ENCODE assay signal across 8 cellular contexts in the genomic region with DNA sequence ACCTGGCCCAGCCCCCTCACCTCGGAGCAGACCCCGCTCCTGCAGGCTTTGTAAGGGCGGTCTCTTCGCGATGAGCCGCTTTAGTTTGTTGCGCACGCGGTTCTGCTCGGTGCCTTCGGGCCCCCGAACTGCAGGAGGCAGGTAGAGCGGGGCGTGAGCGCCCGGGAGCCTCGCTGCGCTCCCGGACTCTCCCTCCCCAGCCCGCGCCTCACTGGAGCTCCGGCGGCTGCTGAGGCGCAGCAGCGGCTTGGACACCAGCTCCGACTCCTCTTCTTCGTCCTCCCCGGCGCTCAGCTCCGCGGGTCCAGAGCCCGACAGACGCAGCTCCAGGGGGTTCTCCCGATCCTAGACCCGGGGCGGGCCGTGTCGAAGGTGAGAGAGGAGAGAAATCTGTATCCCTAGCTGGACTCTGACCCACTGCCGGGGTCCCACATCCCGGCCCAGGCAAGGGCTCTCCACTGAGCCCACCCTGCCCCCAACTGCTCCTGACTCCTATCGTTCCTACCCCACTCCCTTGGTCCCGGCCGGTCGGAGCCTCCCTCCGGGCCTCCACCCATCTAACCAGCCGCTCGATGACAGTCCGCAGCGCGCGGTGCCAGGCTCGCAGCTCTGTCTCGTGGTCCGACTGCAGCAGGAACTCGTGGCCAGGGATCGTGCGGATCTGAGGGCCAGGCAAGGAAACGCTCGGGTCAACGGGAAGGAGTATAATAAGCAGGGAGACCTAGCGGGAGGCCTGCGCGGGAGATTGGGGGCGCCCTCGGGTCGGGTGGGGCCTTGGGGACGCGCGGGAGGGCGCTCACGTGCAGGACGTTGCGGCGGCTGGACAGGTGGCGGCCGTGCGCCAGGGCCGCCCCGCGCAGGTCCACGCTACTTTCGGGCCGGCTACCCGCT. TPM values are rescaled to one million over a fixed set of nuclear protein-coding genes. Genes with fewer than 3 reads are reported as not detected.
A peak's percentile ranks its signal among the peaks of the same experiment; 100 is the strongest.
DNase-seq lines count a peak whose midpoint lies in the region; ATAC-seq and TF ChIP-seq lines count a peak whose summit lies in the region.

No MANE protein-coding gene starts in this region.

- H3K4me2 ChIP-seq in IMR-90 (ENCODE audit: low read depth, low read length) = peak overlapping the region; percentile 39; the same call in 1 of the 2 replicates

- H3K4me3 ChIP-seq in IMR-90 (ENCODE audit: insufficient read depth, low read depth, low read length) = peak overlapping the region; percentile 3

- H3K9me3 ChIP-seq in IMR-90 (ENCODE audit: control insufficient read depth, insufficient read depth, low read length) = no peaks in the 10 kb centered on the region; the same call in 1 of the 2 replicates

- peaks cover 50% of the 10 kb centered on the region for H3K4me1 Mint-ChIP-seq in endothelial cell (ENCODE audit: unreplicated experiment)
- peaks cover 44 to 92% (median 84%) of the 10 kb centered on the region in 4 donors for H3K4me1 Mint-ChIP-seq in naive thymus-derived CD8-positive, alpha-beta T cell

- no peak overlapping the region for H3K27ac Mint-ChIP-seq in endothelial cell (ENCODE audit: unreplicated experiment)
- peak overlapping the region; percentile 95 to 100 (median 100) for H3K27ac Mint-ChIP-seq in naive thymus-derived CD8-positive, alpha-beta T cell

- H3K36me3 ChIP-seq in IMR-90 (ENCODE audit: control insufficient read depth, insufficient read depth, low read length) = no peaks in the 10 kb centered on the region

- peak overlapping the region; percentile 73 for H2AK9ac ChIP-seq in IMR-90 (replicated peaks; ENCODE audit: low read depth, low read length, poor library complexity)

- H3K56ac ChIP-seq in IMR-90 (ENCODE audit: extremely low read depth, insufficient read depth, low read length) = no peak overlapping the region

- TF ChIP-seq RAD21 in IMR-90 (IDR thresholded peaks at IDR 0.05; ENCODE audit: low read length) = no peak

- H3K27ac ChIP-seq in IMR-90 (ENCODE audit: insufficient read depth, low read length) = no peak overlapping the region

- TF ChIP-seq POLR2A in IMR-90 (IDR thresholded peaks at IDR 0.05; ENCODE audit: low read depth, low read length) = no peak

- no peaks in the 10 kb centered on the region for H3K9me3 Mint-ChIP-seq in endothelial cell (ENCODE audit: unreplicated experiment)
- H3K9me3 Mint-ChIP-seq in naive thymus-derived CD8-positive, alpha-beta T cell = no peaks in the 10 kb centered on the region

- peaks cover 56% of the 10 kb centered on the region for H3K27me3 ChIP-seq in IMR-90 (ENCODE audit: control insufficient read depth, insufficient read depth, low read length)

- H3K4me3 Mint-ChIP-seq in endothelial cell (ENCODE audit: unreplicated experiment) = peak overlapping the region; percentile 90
- H3K4me3 Mint-ChIP-seq in naive thymus-derived CD8-positive, alpha-beta T cell = peak overlapping the region; percentile 62 to 100 (median 98)

- peak; percentile 70 for ATAC-seq in IMR-90 (ENCODE audit: low read depth)
- no peak for ATAC-seq in naive thymus-derived CD8-positive, alpha-beta T cell

- no peak overlapping the region for H3K18ac ChIP-seq in IMR-90 (ENCODE audit: low read depth, low read length)

- peak; percentile 75 for DNase-seq in DMS53 (lab: John Stamatoyannopoulos, UW)
- DNase-seq in IMR-90 = no peak
- peak; percentile 55 for DNase-seq in endothelial cell (ENCODE audit: low spot score)
- peak in 1 of 10 donors; percentile 63 for DNase-seq in naive thymus-derived CD8-positive, alpha-beta T cell
- DNase-seq in SW 1271 (lab: John Stamatoyannopoulos, UW) = no peak
- DNase-seq in SK-N-DZ (ENCODE audit: low spot score) = no peak
- DNase-seq in NCI-H226 = no peak
- DNase-seq in NCI-H1092 (lab: John Stamatoyannopoulos, UW) = no peak

- BruUV-seq in IMR-90 (replicated peaks; lab: Mats Ljungman, UMichigan) = no TSS peak

- dilution Hi-C loops in IMR-90 (cut with HindIII; ENCODE audit: low sequenced_read_pairs, unreplicated experiment) = no loop called here

- H3K9ac ChIP-seq in IMR-90 (ENCODE audit: low read depth, low read length) = no peak overlapping the region

- H4K20me1 ChIP-seq in IMR-90 (ENCODE audit: insufficient read depth, low read length) = no peaks in the 10 kb centered on the region

- WGBS in IMR-90 (ENCODE audit: extremely low coverage in 2 of 2, insufficient read length in 1 of 2), 2 experiments = 0% methylated on average over 15 of the region's 84 CpGs; no CpG with 5 or more reads in 1 of the 2 experiments

- in situ Hi-C loops in IMR-90 (cut with MboI; ENCODE audit: low sequenced_read_pairs) = no loop called here

- H3K9me1 ChIP-seq in IMR-90 (ENCODE audit: insufficient read depth, low read length) = no peaks in the 10 kb centered on the region

- no peak overlapping the region for H2BK5ac ChIP-seq in IMR-90 (ENCODE audit: low read depth, low read length, poor library complexity, severe bottlenecking)

- POLR2A ChIA-PET in IMR-90 (lab: Charles Lee; ENCODE audit: unreplicated experiment) = no interaction called here
- POLR2A ChIA-PET in naive thymus-derived CD8-positive, alpha-beta T cell (lab: Charles Lee) = interaction anchor here (0.6 to 10.3 kb wide), 9 partner anchors 8 to 48 kb away, joined by 3 to 135 read pairs (median 20); partner anchors contain the start of genes DDIT3, GLI1 and MARS1

- H2BK120ac ChIP-seq in IMR-90 (ENCODE audit: low read depth, low read length) = no peak overlapping the region

- H2BK20ac ChIP-seq in IMR-90 (ENCODE audit: low read depth, low read length) = no peak overlapping the region

- H2AFZ ChIP-seq in IMR-90 (replicated peaks; ENCODE audit: low read length, poor library complexity) = peak overlapping the region; percentile 77

- H4K5ac ChIP-seq in IMR-90 (ENCODE audit: low read depth, low read length) = no peak overlapping the region

- H3K14ac ChIP-seq in IMR-90 (replicated peaks; ENCODE audit: low read depth, low read length) = no peak overlapping the region

- intact Hi-C loops in IMR-90 (cut with micrococcal nuclease) = no loop called here

- no peak overlapping the region for H2AK5ac ChIP-seq in IMR-90 (ENCODE audit: low read depth, low read length)

- TF ChIP-seq CTCF in IMR-90 (conservative IDR thresholded peaks at IDR 0.05; ENCODE audit: low read depth, low read length) (no peak), endothelial cell (IDR thresholded peaks at IDR 0.05; ENCODE audit: unreplicated experiment) (no peak)

- H4K8ac ChIP-seq in IMR-90 (ENCODE audit: low read depth in 2 of 2, low read length in 2 of 2) = no peak overlapping the region

- CTCF ChIA-PET in IMR-90 (lab: Yijun Ruan, JAX) = interaction anchor here (1.1 to 1.9 kb wide), 3 partner anchors 13 to 20 kb away, joined by 3 to 8 read pairs (median 4); partner anchors contain the start of genes GLI1 and INHBE

- H3K23ac ChIP-seq in IMR-90 (ENCODE audit: low read depth, low read length) = no peak overlapping the region

- no peak overlapping the region for H4K91ac ChIP-seq in IMR-90 (ENCODE audit: insufficient read depth, low read depth, low read length)

- peaks cover 26% of the 10 kb centered on the region for H3K27me3 Mint-ChIP-seq in endothelial cell (ENCODE audit: unreplicated experiment)
- no peaks in the 10 kb centered on the region for H3K27me3 Mint-ChIP-seq in naive thymus-derived CD8-positive, alpha-beta T cell

- peaks cover 33% of the 10 kb centered on the region for H3K36me3 Mint-ChIP-seq in endothelial cell (ENCODE audit: low read depth, unreplicated experiment)
- H3K36me3 Mint-ChIP-seq in naive thymus-derived CD8-positive, alpha-beta T cell = peaks cover 5 to 53% (median 10%) of the 10 kb centered on the region in 3 donors

- H3K4ac ChIP-seq in IMR-90 (ENCODE audit: low read depth, low read length) = no peak overlapping the region

- no peak overlapping the region for H2BK15ac ChIP-seq in IMR-90 (ENCODE audit: low read depth, low read length)

- 0 out of 2 replicates have a peak, but pooled peaks cover 3% of the 10 kb centered on the region for H3K4me1 ChIP-seq in IMR-90 (ENCODE audit: control insufficient read depth, insufficient read depth, low read length)

- H3K79me1 ChIP-seq in IMR-90 (ENCODE audit: low read depth in 1 of 2, low read length in 2 of 2) = no peaks in the 10 kb centered on the region

RNA-seq across cellular contexts. Expression of gene ARHGAP9, which starts 4.2 kb away (rescaled TPM):
- total RNA-seq in IMR-90 (2012; rRNA removed) (0.18 and 0.28 TPM in 2 replicates), endothelial cell (ENCODE audit: unreplicated experiment) (65.4 TPM)
- 0.65 and 0.79 TPM in 2 replicates for polyA plus RNA-seq in IMR-90 (2012; rRNA removed)
- 0.76 and 0.86 TPM in 2 replicates for polyA plus RNA-seq in IMR-90 (2012; cell fraction: cytosol; rRNA removed)
- 2.3 and 4.4 TPM in 2 replicates for polyA plus RNA-seq in IMR-90 (2012; cell fraction: nucleus; rRNA removed; ENCODE audit: low replicate concordance)
- total RNA-seq in naive thymus-derived CD8-positive, alpha-beta T cell = 100 to 1,000 TPM; 287 to 291 TPM
- 100 to 1,000 TPM; 136 to 240 (median 150) TPM for polyA plus RNA-seq in naive thymus-derived CD8-positive, alpha-beta T cell
- polyA plus RNA-seq in SK-N-DZ (2014; cell fraction: cytosol; rRNA removed) = 7.6 and 8.1 TPM in 2 replicates
- 6.2 and 8.1 TPM in 2 replicates for polyA plus RNA-seq in SK-N-DZ (2014; cell fraction: nucleus; rRNA removed)

RNA-seq across cellular contexts. Expression of gene MARS1, which starts 12.4 kb away (rescaled TPM):
- 127 and 156 TPM in 2 replicates for total RNA-seq in IMR-90 (2012; rRNA removed)
- polyA plus RNA-seq in IMR-90 (2012; rRNA removed) = 164 and 167 TPM in 2 replicates
- 104 and 139 TPM in 2 replicates for polyA plus RNA-seq in IMR-90 (2012; cell fraction: cytosol; rRNA removed)
- 508 and 675 TPM in 2 replicates for polyA plus RNA-seq in IMR-90 (2012; cell fraction: nucleus; rRNA removed; ENCODE audit: low replicate concordance)
- total RNA-seq in endothelial cell (ENCODE audit: unreplicated experiment) = 183 TPM
- total RNA-seq in naive thymus-derived CD8-positive, alpha-beta T cell = 100 to 1,000 TPM; 368 to 386 TPM
- 10 to 100 TPM; 81.0 to 93.5 (median 91.9) TPM for polyA plus RNA-seq in naive thymus-derived CD8-positive, alpha-beta T cell
- polyA plus RNA-seq in SK-N-DZ (2014; cell fraction: cytosol; rRNA removed) = 161 and 172 TPM in 2 replicates
- polyA plus RNA-seq in SK-N-DZ (2014; cell fraction: nucleus; rRNA removed) = 617 and 1,802 TPM in 2 replicates

RNA-seq across cellular contexts. Expression of gene GLI1, which starts 15.9 kb away (rescaled TPM):
- 1.3 and 1.4 TPM in 2 replicates for total RNA-seq in IMR-90 (2012; rRNA removed)
- polyA plus RNA-seq in IMR-90 (2012; rRNA removed) = 3.6 and 3.8 TPM in 2 replicates
- 0.88 and 2.6 TPM in 2 replicates for polyA plus RNA-seq in IMR-90 (2012; cell fraction: cytosol; rRNA removed)
- polyA plus RNA-seq in IMR-90 (2012; cell fraction: nucleus; rRNA removed; ENCODE audit: low replicate concordance) = 22.0 and 29.2 TPM in 2 replicates
- 0.77 TPM for total RNA-seq in endothelial cell (ENCODE audit: unreplicated experiment)
- total RNA-seq in naive thymus-derived CD8-positive, alpha-beta T cell = 1 to 10 TPM; 1.9 to 2.7 TPM
- not detected for polyA plus RNA-seq in naive thymus-derived CD8-positive, alpha-beta T cell
- polyA plus RNA-seq in SK-N-DZ (2014; cell fraction: cytosol; rRNA removed) = 0.43 and 0.83 TPM in 2 replicates
- 0.33 and 0.54 TPM in 2 replicates for polyA plus RNA-seq in SK-N-DZ (2014; cell fraction: nucleus; rRNA removed)

RNA-seq across cellular contexts. Expression of gene INHBE, which starts 20.4 kb away (rescaled TPM):
- total RNA-seq in IMR-90 (2012; rRNA removed) = 0.56 and 0.90 TPM in 2 replicates
- 1.2 and 1.7 TPM in 2 replicates for polyA plus RNA-seq in IMR-90 (2012; rRNA removed)
- polyA plus RNA-seq in IMR-90 (2012; cell fraction: cytosol; rRNA removed) = 1.1 and 3.8 TPM in 2 replicates
- 1.0 and 1.4 TPM in 2 replicates for polyA plus RNA-seq in IMR-90 (2012; cell fraction: nucleus; rRNA removed; ENCODE audit: low replicate concordance)
- total RNA-seq in endothelial cell (ENCODE audit: unreplicated experiment) = not detected
- not detected for total RNA-seq in naive thymus-derived CD8-positive, alpha-beta T cell
- polyA plus RNA-seq in naive thymus-derived CD8-positive, alpha-beta T cell = under 1 TPM in 1 of 3 donors, not detected in 2; 0.16 TPM
- 3.5 and 4.1 TPM in 2 replicates for polyA plus RNA-seq in SK-N-DZ (2014; cell fraction: cytosol; rRNA removed)
- 1.4 and 1.8 TPM in 2 replicates for polyA plus RNA-seq in SK-N-DZ (2014; cell fraction: nucleus; rRNA removed)

RNA-seq across cellular contexts. Expression of gene INHBC, which starts 40.9 kb away (rescaled TPM):
- not detected in 2 replicates for total RNA-seq in IMR-90 (2012; rRNA removed)
- 0.06 and 0.09 TPM in 2 replicates for polyA plus RNA-seq in IMR-90 (2012; rRNA removed)
- 0.02 and 0.03 TPM in 2 replicates for polyA plus RNA-seq in IMR-90 (2012; cell fraction: cytosol; rRNA removed)
- polyA plus RNA-seq in IMR-90 (2012; cell fraction: nucleus; rRNA removed; ENCODE audit: low replicate concordance) = 0.08 and 0.10 TPM in 2 replicates
- total RNA-seq in endothelial cell (ENCODE audit: unreplicated experiment) = not detected
- under 1 TPM; 0.18 to 0.19 TPM for total RNA-seq in naive thymus-derived CD8-positive, alpha-beta T cell
- polyA plus RNA-seq in naive thymus-derived CD8-positive, alpha-beta T cell = not detected
- not detected in 2 replicates for polyA plus RNA-seq in SK-N-DZ (2014; cell fraction: cytosol; rRNA removed)
- not detected in 2 replicates for polyA plus RNA-seq in SK-N-DZ (2014; cell fraction: nucleus; rRNA removed)

Comparison
In these comparisons a context has a peak if more than half of its experiments do, and no peak if none do; other contexts are left out.
1. DNase-seq: peak in DMS53 (single experiment) and endothelial cell (single experiment); none in IMR-90 (single experiment), SW 1271 (0 of 2), SK-N-DZ (single experiment), NCI-H226 (single experiment) and NCI-H1092 (single experiment).
2. RNA of gene ARHGAP9, which starts 4.2 kb away (total RNA-seq): 287 to 291 TPM in naive thymus-derived CD8-positive, alpha-beta T cell and 65.4 TPM in endothelial cell (single experiment); 0.18 to 0.28 TPM in IMR-90; every median in the first group is over 10 times any median in the second.